3 cellular contexts compared by ENCODE assay signal in the genomic region with DNA sequence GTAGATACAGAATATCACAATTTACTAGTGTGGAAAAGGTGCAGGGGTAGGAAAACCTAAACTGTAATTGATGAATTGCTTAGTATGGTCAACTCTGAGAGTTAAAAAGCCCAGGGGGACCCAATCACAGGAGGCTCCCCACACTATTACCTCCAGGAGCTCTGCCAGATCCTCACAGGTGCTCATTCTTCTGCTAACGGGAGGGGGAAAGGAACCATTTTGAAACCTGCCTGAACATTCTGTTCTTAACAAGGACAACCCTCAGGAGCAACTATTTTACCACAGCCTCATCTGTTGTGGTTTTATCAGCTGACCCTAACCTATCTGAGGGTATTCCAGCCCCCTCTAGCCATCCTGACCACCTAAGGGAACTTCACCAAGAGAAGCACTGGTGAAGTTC.
TF ChIP-seq lines count a peak whose summit lies in the region.

No MANE protein-coding gene starts in this region.

TF ChIP-seq in GM23338, 12 proteins besides CTCF, POLR2A, EP300 and RAD21:
- TF ChIP-seq JUNB (IDR thresholded peaks at IDR 0.05; ENCODE audit: unreplicated experiment) (no peak), NANOG (IDR thresholded peaks at IDR 0.05; ENCODE audit: borderline replicate concordance) (no peak), ZNF114 (CRISPR knock-in tag; IDR thresholded peaks at IDR 0.05) (no peak)
TF ChIP-seq in GM23338: peak in this region for 0.

TF ChIP-seq in HCT116, 20 proteins besides CTCF, POLR2A, EP300 and RAD21:
- TF ChIP-seq TCF7L2 (IDR thresholded peaks at IDR 0.05; ENCODE audit: borderline replicate concordance, extremely low read depth, insufficient read depth, insufficient read length) = no peak
- TF ChIP-seq ELF1 (IDR thresholded peaks at IDR 0.05; ENCODE audit: borderline replicate concordance, low read depth) = no peak
TF ChIP-seq in HCT116: peak in this region for 0.

TF ChIP-seq in K562, 482 proteins besides CTCF, POLR2A, EP300 and RAD21:
- no peak for TF ChIP-seq TAF15 (IDR thresholded peaks at IDR 0.05; ENCODE audit: low read depth, low read length)
- TF ChIP-seq ZNF224 (CRISPR knock-in tag; IDR thresholded peaks at IDR 0.05) = no peak
- TF ChIP-seq POLR3A (IDR thresholded peaks at IDR 0.05; ENCODE audit: borderline replicate concordance, extremely low read depth, insufficient read depth, insufficient read length) = no peak
- no peak for TF ChIP-seq BHLHE40 (IDR thresholded peaks at IDR 0.05; ENCODE audit: low read length)
- TF ChIP-seq, protein P1, sequence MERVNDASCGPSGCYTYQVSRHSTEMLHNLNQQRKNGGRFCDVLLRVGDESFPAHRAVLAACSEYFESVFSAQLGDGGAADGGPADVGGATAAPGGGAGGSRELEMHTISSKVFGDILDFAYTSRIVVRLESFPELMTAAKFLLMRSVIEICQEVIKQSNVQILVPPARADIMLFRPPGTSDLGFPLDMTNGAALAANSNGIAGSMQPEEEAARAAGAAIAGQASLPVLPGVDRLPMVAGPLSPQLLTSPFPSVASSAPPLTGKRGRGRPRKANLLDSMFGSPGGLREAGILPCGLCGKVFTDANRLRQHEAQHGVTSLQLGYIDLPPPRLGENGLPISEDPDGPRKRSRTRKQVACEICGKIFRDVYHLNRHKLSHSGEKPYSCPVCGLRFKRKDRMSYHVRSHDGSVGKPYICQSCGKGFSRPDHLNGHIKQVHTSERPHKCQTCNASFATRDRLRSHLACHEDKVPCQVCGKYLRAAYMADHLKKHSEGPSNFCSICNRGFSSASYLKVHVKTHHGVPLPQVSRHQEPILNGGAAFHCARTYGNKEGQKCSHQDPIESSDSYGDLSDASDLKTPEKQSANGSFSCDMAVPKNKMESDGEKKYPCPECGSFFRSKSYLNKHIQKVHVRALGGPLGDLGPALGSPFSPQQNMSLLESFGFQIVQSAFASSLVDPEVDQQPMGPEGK (CRISPR knock-in tag; IDR thresholded peaks at IDR 0.05; ENCODE audit: borderline replicate concordance) = no peak
- 0 out of 2 replicates have a peak, but pooled peaks have one; percentile 56 for TF ChIP-seq HIVEP1 (CRISPR knock-in tag; IDR thresholded peaks at IDR 0.05)
- TF ChIP-seq RBM39 (optimal IDR thresholded peaks at IDR 0.05; ENCODE audit: low read depth, low read length) = no peak
- TF ChIP-seq GATAD2B (IDR thresholded peaks at IDR 0.05; ENCODE audit: borderline replicate concordance) = no peak
- TF ChIP-seq LARP7 (IDR thresholded peaks at IDR 0.05) = no peak
- no peak for TF ChIP-seq EGR1 (conservative IDR thresholded peaks at IDR 0.05)
- TF ChIP-seq SMAD2 (IDR thresholded peaks at IDR 0.05; ENCODE audit: low read depth, low read length) = no peak
- no peak for TF ChIP-seq ZNF586 (CRISPR knock-in tag; conservative IDR thresholded peaks at IDR 0.05)
- no peak for TF ChIP-seq ESRRB (CRISPR knock-in tag; IDR thresholded peaks at IDR 0.05; ENCODE audit: borderline replicate concordance)
- TF ChIP-seq SNAPC5 (CRISPR knock-in tag; IDR thresholded peaks at IDR 0.05) = no peak
- TF ChIP-seq MAZ (CRISPR knock-in tag; conservative IDR thresholded peaks at IDR 0.05 in 1 of 2, IDR thresholded peaks at IDR 0.05 in 1 of 2) = no peak
- no peak for TF ChIP-seq SRSF1 (IDR thresholded peaks at IDR 0.05; ENCODE audit: low read depth, low read length)
- TF ChIP-seq, protein P2, sequence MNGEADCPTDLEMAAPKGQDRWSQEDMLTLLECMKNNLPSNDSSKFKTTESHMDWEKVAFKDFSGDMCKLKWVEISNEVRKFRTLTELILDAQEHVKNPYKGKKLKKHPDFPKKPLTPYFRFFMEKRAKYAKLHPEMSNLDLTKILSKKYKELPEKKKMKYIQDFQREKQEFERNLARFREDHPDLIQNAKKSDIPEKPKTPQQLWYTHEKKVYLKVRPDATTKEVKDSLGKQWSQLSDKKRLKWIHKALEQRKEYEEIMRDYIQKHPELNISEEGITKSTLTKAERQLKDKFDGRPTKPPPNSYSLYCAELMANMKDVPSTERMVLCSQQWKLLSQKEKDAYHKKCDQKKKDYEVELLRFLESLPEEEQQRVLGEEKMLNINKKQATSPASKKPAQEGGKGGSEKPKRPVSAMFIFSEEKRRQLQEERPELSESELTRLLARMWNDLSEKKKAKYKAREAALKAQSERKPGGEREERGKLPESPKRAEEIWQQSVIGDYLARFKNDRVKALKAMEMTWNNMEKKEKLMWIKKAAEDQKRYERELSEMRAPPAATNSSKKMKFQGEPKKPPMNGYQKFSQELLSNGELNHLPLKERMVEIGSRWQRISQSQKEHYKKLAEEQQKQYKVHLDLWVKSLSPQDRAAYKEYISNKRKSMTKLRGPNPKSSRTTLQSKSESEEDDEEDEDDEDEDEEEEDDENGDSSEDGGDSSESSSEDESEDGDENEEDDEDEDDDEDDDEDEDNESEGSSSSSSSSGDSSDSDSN (IDR thresholded peaks at IDR 0.05; ENCODE audit: borderline replicate concordance in 1 of 2, low read depth in 2 of 2, low read length in 2 of 2) = no peak
- TF ChIP-seq, protein P3, sequence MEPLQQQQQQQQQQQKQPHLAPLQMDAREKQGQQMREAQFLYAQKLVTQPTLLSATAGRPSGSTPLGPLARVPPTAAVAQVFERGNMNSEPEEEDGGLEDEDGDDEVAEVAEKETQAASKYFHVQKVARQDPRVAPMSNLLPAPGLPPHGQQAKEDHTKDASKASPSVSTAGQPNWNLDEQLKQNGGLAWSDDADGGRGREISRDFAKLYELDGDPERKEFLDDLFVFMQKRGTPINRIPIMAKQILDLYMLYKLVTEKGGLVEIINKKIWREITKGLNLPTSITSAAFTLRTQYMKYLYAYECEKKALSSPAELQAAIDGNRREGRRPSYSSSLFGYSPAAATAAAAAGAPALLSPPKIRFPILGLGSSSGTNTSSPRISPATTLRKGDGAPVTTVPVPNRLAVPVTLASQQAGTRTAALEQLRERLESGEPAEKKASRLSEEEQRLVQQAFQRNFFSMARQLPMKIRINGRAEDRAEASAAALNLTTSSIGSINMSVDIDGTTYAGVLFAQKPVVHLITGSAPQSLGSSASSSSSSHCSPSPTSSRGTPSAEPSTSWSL (CRISPR knock-in tag; IDR thresholded peaks at IDR 0.05; ENCODE audit: borderline replicate concordance) = no peak
- TF ChIP-seq ZNF766 (CRISPR knock-in tag; conservative IDR thresholded peaks at IDR 0.05) = peak; percentile 35; the same call in 1 of the 2 replicates
- TF ChIP-seq NFATC3 (IDR thresholded peaks at IDR 0.05) = no peak
- TF ChIP-seq, protein P4, sequence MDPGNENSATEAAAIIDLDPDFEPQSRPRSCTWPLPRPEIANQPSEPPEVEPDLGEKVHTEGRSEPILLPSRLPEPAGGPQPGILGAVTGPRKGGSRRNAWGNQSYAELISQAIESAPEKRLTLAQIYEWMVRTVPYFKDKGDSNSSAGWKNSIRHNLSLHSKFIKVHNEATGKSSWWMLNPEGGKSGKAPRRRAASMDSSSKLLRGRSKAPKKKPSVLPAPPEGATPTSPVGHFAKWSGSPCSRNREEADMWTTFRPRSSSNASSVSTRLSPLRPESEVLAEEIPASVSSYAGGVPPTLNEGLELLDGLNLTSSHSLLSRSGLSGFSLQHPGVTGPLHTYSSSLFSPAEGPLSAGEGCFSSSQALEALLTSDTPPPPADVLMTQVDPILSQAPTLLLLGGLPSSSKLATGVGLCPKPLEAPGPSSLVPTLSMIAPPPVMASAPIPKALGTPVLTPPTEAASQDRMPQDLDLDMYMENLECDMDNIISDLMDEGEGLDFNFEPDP (CRISPR knock-in tag; IDR thresholded peaks at IDR 0.05) = no peak
- no peak for TF ChIP-seq ZNF165 (CRISPR knock-in tag; IDR thresholded peaks at IDR 0.05; ENCODE audit: borderline replicate concordance)
- no peak for TF ChIP-seq ZNF589 (CRISPR knock-in tag; IDR thresholded peaks at IDR 0.05; ENCODE audit: low read depth)
- TF ChIP-seq, protein P5, sequence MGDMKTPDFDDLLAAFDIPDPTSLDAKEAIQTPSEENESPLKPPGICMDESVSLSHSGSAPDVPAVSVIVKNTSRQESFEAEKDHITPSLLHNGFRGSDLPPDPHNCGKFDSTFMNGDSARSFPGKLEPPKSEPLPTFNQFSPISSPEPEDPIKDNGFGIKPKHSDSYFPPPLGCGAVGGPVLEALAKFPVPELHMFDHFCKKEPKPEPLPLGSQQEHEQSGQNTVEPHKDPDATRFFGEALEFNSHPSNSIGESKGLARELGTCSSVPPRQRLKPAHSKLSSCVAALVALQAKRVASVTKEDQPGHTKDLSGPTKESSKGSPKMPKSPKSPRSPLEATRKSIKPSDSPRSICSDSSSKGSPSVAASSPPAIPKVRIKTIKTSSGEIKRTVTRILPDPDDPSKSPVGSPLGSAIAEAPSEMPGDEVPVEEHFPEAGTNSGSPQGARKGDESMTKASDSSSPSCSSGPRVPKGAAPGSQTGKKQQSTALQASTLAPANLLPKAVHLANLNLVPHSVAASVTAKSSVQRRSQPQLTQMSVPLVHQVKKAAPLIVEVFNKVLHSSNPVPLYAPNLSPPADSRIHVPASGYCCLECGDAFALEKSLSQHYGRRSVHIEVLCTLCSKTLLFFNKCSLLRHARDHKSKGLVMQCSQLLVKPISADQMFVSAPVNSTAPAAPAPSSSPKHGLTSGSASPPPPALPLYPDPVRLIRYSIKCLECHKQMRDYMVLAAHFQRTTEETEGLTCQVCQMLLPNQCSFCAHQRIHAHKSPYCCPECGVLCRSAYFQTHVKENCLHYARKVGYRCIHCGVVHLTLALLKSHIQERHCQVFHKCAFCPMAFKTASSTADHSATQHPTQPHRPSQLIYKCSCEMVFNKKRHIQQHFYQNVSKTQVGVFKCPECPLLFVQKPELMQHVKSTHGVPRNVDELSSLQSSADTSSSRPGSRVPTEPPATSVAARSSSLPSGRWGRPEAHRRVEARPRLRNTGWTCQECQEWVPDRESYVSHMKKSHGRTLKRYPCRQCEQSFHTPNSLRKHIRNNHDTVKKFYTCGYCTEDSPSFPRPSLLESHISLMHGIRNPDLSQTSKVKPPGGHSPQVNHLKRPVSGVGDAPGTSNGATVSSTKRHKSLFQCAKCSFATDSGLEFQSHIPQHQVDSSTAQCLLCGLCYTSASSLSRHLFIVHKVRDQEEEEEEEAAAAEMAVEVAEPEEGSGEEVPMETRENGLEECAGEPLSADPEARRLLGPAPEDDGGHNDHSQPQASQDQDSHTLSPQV (IDR thresholded peaks at IDR 0.05) = peak; percentile 67
- no peak for TF ChIP-seq NKRF (IDR thresholded peaks at IDR 0.05; ENCODE audit: borderline replicate concordance)
- TF ChIP-seq SMAD4 (CRISPR knock-in tag; conservative IDR thresholded peaks at IDR 0.05) = no peak
- 0 out of 2 replicates have a peak, but pooled peaks have one; percentile 26 for TF ChIP-seq MEF2D (tag; conservative IDR thresholded peaks at IDR 0.05; ENCODE audit: low read depth)
- TF ChIP-seq NR2C1 (IDR thresholded peaks at IDR 0.05) = no peak
- TF ChIP-seq NR2C1 (tag; IDR thresholded peaks at IDR 0.05) = peak; percentile 14; the same call in 1 of the 2 replicates
- TF ChIP-seq ZNF431 (CRISPR knock-in tag; IDR thresholded peaks at IDR 0.05) = no peak
- 0 out of 2 replicates have a peak, but pooled peaks have one; percentile 15 for TF ChIP-seq L3MBTL2 (IDR thresholded peaks at IDR 0.05)
- no peak for TF ChIP-seq ATF2 (CRISPR knock-in tag; IDR thresholded peaks at IDR 0.05)
- TF ChIP-seq NR3C1 (CRISPR knock-in tag; IDR thresholded peaks at IDR 0.05) = no peak
- no peak for TF ChIP-seq EZH2 (IDR thresholded peaks at IDR 0.05; ENCODE audit: borderline replicate concordance, low read depth, low read length)
- no peak for TF ChIP-seq ZNF507 (tag; conservative IDR thresholded peaks at IDR 0.05)
- TF ChIP-seq NR4A1 (CRISPR knock-in tag; IDR thresholded peaks at IDR 0.05) = no peak
- TF ChIP-seq NR4A1 (tag; IDR thresholded peaks at IDR 0.05) = no peak
- no peak for TF ChIP-seq ZNF740 (CRISPR knock-in tag; IDR thresholded peaks at IDR 0.05)
- TF ChIP-seq ZNF740 (tag; IDR thresholded peaks at IDR 0.05) = no peak
- TF ChIP-seq RBM14 (IDR thresholded peaks at IDR 0.05; ENCODE audit: borderline replicate concordance, insufficient read depth, low read depth, low read length) = no peak
- no peak for TF ChIP-seq TBP (optimal IDR thresholded peaks at IDR 0.05; ENCODE audit: low read depth, low read length)
- TF ChIP-seq CCAR2 (IDR thresholded peaks at IDR 0.05; ENCODE audit: low read depth, low read length) = no peak
